Comparison of ENCODE assay signal across 8 cellular contexts in genomic region chr10:87342704-87343258, GRCh38. TPM values are rescaled to one million over a fixed set of nuclear protein-coding genes. Genes with fewer than 3 reads are reported as not detected.
A peak's percentile ranks its signal among the peaks of the same experiment; 100 is the strongest.
DNase-seq lines count a peak whose midpoint lies in the region; ATAC-seq and TF ChIP-seq lines count a peak whose summit lies in the region.
"Not testable (repeated sequence)": the region's sequence is repeated elsewhere in the genome, so short reads cannot be mapped to it uniquely, and the experiment has no call there.

No MANE protein-coding gene starts in this region.

- not testable (repeated sequence) for H3K4me1 ChIP-seq in right atrium auricular region

- H3K4me3 Mint-ChIP-seq in T-helper 2 cell treated with Interferon-gamma antibody and Interleukin-4, amounts not matched to agents 5 μg/mL and 100 μg/mL, for 36 hours, result peak overlapping the region; percentile 82
- H3K4me3 Mint-ChIP-seq in type B pancreatic cell, result peak overlapping the region; percentile 93

- H3K27ac ChIP-seq in right atrium auricular region, result peak overlapping the region; percentile 86 to 87

- H3K27me3 ChIP-seq in right atrium auricular region, result not testable (repeated sequence)

- not testable (repeated sequence) for H3K36me3 ChIP-seq in right atrium auricular region

- peak; percentile 73 for ATAC-seq in HG02852 (IDR thresholded peaks at IDR 0.05; ENCODE audit: unreplicated experiment)

- peaks cover 20% of the 10 kb centered on the region for H3K4me1 Mint-ChIP-seq in T-helper 2 cell treated with Interferon-gamma antibody and Interleukin-4, amounts not matched to agents 5 μg/mL and 100 μg/mL, for 36 hours (ENCODE audit: low read depth)
- H3K4me1 Mint-ChIP-seq in type B pancreatic cell (ENCODE audit: unreplicated experiment), result peaks cover 12% of the 10 kb centered on the region

- in situ Hi-C loops in GM13976 (cut with MboI; ENCODE audit: low sequenced_read_pairs, unreplicated experiment), result not testable (repeated sequence)

- not testable (repeated sequence) for H3K9me3 Mint-ChIP-seq in T-helper 2 cell treated with Interferon-gamma antibody and Interleukin-4, amounts not matched to agents 5 μg/mL and 100 μg/mL, for 36 hours; type B pancreatic cell

- H3K4me3 ChIP-seq in right atrium auricular region, result peak overlapping the region; percentile 57 to 68

- DNase-seq in GM13976 (ENCODE audit: low spot score), result not testable (repeated sequence)
- DNase-seq in NCI-H1417 (lab: John Stamatoyannopoulos, UW) (peak; percentile 64 to 76 (median 74)), amniotic epithelial cell (ENCODE audit: low read depth) (peak; percentile 61), right atrium auricular region (ENCODE audit: low spot score) (peak; percentile 83), pulmonary artery endothelial cell (ENCODE audit: low read depth, low spot score) (peak; percentile 27), type B pancreatic cell (ENCODE audit: extremely low spot score, unreplicated experiment) (peak; percentile 87)
- DNase-seq in T-helper 2 cell treated with Interferon-gamma antibody and Interleukin-4, amounts not matched to agents 5 μg/mL and 100 μg/mL, for 36 hours (ENCODE audit: low spot score), result peak; percentile 84

- H3K27ac Mint-ChIP-seq in T-helper 2 cell treated with Interferon-gamma antibody and Interleukin-4, amounts not matched to agents 5 μg/mL and 100 μg/mL, for 36 hours, result peak overlapping the region; percentile 81
- peak overlapping the region; percentile 94 for H3K27ac Mint-ChIP-seq in type B pancreatic cell

- H3K36me3 Mint-ChIP-seq in T-helper 2 cell treated with Interferon-gamma antibody and Interleukin-4, amounts not matched to agents 5 μg/mL and 100 μg/mL, for 36 hours (ENCODE audit: low read depth); type B pancreatic cell: not testable (repeated sequence)

- not testable (repeated sequence) for H3K27me3 Mint-ChIP-seq in T-helper 2 cell treated with Interferon-gamma antibody and Interleukin-4, amounts not matched to agents 5 μg/mL and 100 μg/mL, for 36 hours (ENCODE audit: low read depth); type B pancreatic cell

- TF ChIP-seq CTCF in GM13976 (IDR thresholded peaks at IDR 0.05; ENCODE audit: borderline replicate concordance, control extremely low read depth, extremely low read depth, insufficient read depth, missing control alignments) (peak; percentile 45), right atrium auricular region (IDR thresholded peaks at IDR 0.05) (peak; percentile 18 to 58), type B pancreatic cell (conservative IDR thresholded peaks at IDR 0.05) (peak; percentile 66)

- not testable (repeated sequence) for H3K9me3 ChIP-seq in right atrium auricular region

RNA-seq across cellular contexts. Expression of gene NUTM2D, which starts 14.8 kb away (rescaled TPM):
- 1 to 10 TPM; 4.8 to 4.9 TPM for total RNA-seq in right atrium auricular region
- 0.60 and 1.3 TPM in 2 replicates for total RNA-seq in pulmonary artery endothelial cell
- 7.3 and 9.9 TPM in 2 replicates for total RNA-seq in type B pancreatic cell (ENCODE audit: low replicate concordance)
